18 cellular contexts compared by ENCODE assay signal in the genomic region with DNA sequence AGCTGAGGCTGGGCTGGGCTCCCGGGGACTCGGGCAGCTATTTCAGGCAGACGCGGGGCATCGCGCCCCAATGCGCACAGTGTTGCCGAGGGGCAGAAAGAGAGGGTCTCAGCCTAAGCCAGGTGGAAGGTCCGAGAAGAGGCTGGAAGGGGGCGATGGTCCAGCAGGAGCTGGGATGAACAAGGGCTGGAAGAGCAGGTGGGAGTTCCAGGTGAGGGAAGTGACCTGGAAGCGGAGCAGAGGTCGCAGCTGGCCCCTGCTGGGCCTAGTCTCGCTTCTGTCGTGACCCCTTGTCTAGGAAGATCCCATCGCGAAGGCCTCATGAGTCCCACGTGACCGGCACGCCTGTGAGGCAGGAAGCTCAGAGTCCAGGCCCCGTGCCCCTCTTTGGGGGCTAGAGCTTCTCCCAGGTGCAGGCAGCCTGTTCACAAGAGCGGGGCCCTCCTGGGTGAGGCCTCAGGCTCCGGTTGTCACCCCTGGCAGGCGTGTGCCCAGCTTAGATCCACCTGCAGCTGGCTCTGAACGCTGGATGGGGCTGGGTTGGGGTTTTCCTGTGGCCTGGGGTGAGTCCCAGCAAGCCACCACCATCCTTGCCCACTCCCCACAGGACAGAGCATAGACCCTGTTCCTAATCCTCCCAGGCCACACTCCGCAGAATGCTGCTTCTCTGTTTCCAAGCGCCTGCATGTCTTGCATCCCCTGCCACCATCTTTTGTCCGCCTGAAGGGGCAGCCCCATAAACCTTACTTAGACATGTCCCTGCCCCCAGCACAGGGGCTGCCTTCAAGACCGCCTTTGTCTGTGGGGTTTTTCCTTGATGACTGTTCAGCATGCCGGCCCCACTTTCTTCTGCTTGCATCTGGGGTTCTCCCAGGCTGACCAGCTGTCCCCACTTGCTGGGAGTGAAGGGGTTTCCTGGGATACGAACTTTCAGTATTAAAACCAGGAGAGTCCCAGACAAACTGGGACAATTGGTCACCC. TPM values are rescaled to one million over a fixed set of nuclear protein-coding genes. Genes with fewer than 3 reads are reported as not detected.
A peak's percentile ranks its signal among the peaks of the same experiment; 100 is the strongest.
DNase-seq lines count a peak whose midpoint lies in the region; ATAC-seq, FAIRE-seq and TF ChIP-seq lines count a peak whose summit lies in the region.
"Had no signal": no experiment of that assay in that cellular context is flagged by ENCODE, and none has a peak within 500 bp of the region (broad histone marks: within the 10 kb centered on the region; RNA-seq: fewer than 3 reads in every experiment).

No MANE protein-coding gene starts in this region.

- H3K9me3 ChIP-seq in HepG2 (ENCODE audit: low read length) (no peaks in the 10 kb centered on the region), aorta (ENCODE audit: control insufficient read depth, low read length) (no peaks in the 10 kb centered on the region)

- POLR2A ChIA-PET in HepG2 (lab: Yijun Ruan, JAX): no interaction called here

- CTCF ChIA-PET in HepG2 (lab: Yijun Ruan, JAX; ENCODE audit: low intra/inter-chr PET ratio, low total read pairs): no interaction called here

- H3K9me2 ChIP-seq in GM23338 (ENCODE audit: insufficient read depth): no peaks in the 10 kb centered on the region

- H3K36me3 Mint-ChIP-seq in GM23338 (ENCODE audit: low read depth): no peaks in the 10 kb centered on the region
- H3K36me3 Mint-ChIP-seq: T-cell had no signal

- no peaks in the 10 kb centered on the region for H3K36me3 ChIP-seq in GM23338 (ENCODE audit: insufficient read depth)
- H3K36me3 ChIP-seq in HepG2 (replicated peaks in 1 of 2; ENCODE audit: control insufficient read depth in 1 of 2, insufficient read depth in 2 of 2, low read length in 2 of 2): no peaks in the 10 kb centered on the region
- H3K36me3 ChIP-seq in aorta (ENCODE audit: control insufficient read depth in 1 of 2, insufficient read depth in 2 of 2, low read length in 1 of 2): peaks cover 0 to 2% of the 10 kb centered on the region in 2 donors

- H2AFZ ChIP-seq in GM23338 (peak overlapping the region; percentile 43; the same call in 1 of the 2 replicates), HepG2 (ENCODE audit: low read length) (no peak overlapping the region)

- H3F3A ChIP-seq in GM23338 (replicated peaks; ENCODE audit: low read depth): no peaks in the 10 kb centered on the region

- no TSS peak for BruUV-seq in HepG2 (replicated peaks; lab: Mats Ljungman, UMichigan)

- TF ChIP-seq CTCF in GM23338 (conservative IDR thresholded peaks at IDR 0.05; ENCODE audit: low read depth in 2 of 2) (no peak), HepG2 (CRISPR knock-in tag; IDR thresholded peaks at IDR 0.05) (no peak)

- in situ Hi-C loops in HepG2 (cut with HindIII; ENCODE audit: extremely low pct_ligation_motif_present, low pct_unique_long_range_greater_than_20kb): no loop called here

- no peaks in the 10 kb centered on the region for H3K4me1 ChIP-seq in GM23338 (ENCODE audit: insufficient read depth)
- peaks cover 12% of the 10 kb centered on the region for H3K4me1 ChIP-seq in HepG2 (ENCODE audit: insufficient read depth, low read length)
- H3K4me1 ChIP-seq in aorta (ENCODE audit: control insufficient read depth in 1 of 2, insufficient read depth in 2 of 2, low read length in 2 of 2): peaks cover under 1 to 1% of the 10 kb centered on the region in 2 donors

- H3K4me3 ChIP-seq in GM23338 (no peak overlapping the region), HepG2 (replicated peaks in 1 of 3; ENCODE audit: insufficient read depth in 1 of 3, low read depth in 2 of 3, low read length in 3 of 3) (no peak overlapping the region), aorta (ENCODE audit: low read length in 2 of 2) (no peak overlapping the region)

- H3K79me2 ChIP-seq in GM23338 (replicated peaks; ENCODE audit: insufficient read depth) (no peaks in the 10 kb centered on the region; the same call in 1 of the 2 replicates), HepG2 (ENCODE audit: insufficient read depth, low read length) (peaks cover 66% of the 10 kb centered on the region)

- H3K27ac Mint-ChIP-seq in GM23338: no peak overlapping the region; the same call in 1 of the 2 replicates
- H3K27ac Mint-ChIP-seq: T-cell had no signal

- H3K27ac ChIP-seq in GM23338 (ENCODE audit: low read depth): no peak overlapping the region
- H3K27ac ChIP-seq in HepG2 (ENCODE audit: extremely low read length, insufficient read depth, low read length): no peak overlapping the region
- no peak overlapping the region for H3K27ac ChIP-seq in aorta (ENCODE audit: low read depth in 1 of 2, low read length in 2 of 2)
- H3K27ac ChIP-seq: C4-2B had no signal

- H3K9ac ChIP-seq in HepG2 (ENCODE audit: insufficient read depth, low read depth, low read length): no peak overlapping the region

- TF ChIP-seq RAD21 in HepG2 (CRISPR knock-in tag; IDR thresholded peaks at IDR 0.05): no peak

- H3K4me2 ChIP-seq in GM23338: no peak overlapping the region
- no peak overlapping the region for H3K4me2 ChIP-seq in HepG2 (ENCODE audit: low read depth, low read length)

- no peak for FAIRE-seq in HepG2 (lab: Jason Lieb, UNC)
- FAIRE-seq: GM19239 had no signal

- ATAC-seq in GM23338 (peak; percentile 29), HG02884 (IDR thresholded peaks at IDR 0.05; ENCODE audit: unreplicated experiment) (peak; percentile 60), HepG2 (peak; percentile 25), aorta (ENCODE audit: low FRiP score) (peak; percentile 44), GM21526 (IDR thresholded peaks at IDR 0.05; ENCODE audit: low FRiP score, unreplicated experiment) (no peak), GM21447 (IDR thresholded peaks at IDR 0.05; ENCODE audit: unreplicated experiment) (no peak)
- ATAC-seq: SK-N-SH treated with all-trans-retinoic acid at 6 μM for 48 hours, T-cell had no signal

- no peak for TF ChIP-seq POLR2A in HepG2 (IDR thresholded peaks at IDR 0.05; ENCODE audit: insufficient read depth in 1 of 2, low read depth in 2 of 2, low read length in 2 of 2)

- H4K20me1 ChIP-seq in GM23338 (replicated peaks; ENCODE audit: insufficient read depth): no peaks in the 10 kb centered on the region
- 0 out of 2 replicates have a peak, but pooled peaks cover 3% of the 10 kb centered on the region for H4K20me1 ChIP-seq in HepG2 (ENCODE audit: insufficient read depth, low read length)

- intact Hi-C loops in HepG2 (cut with micrococcal nuclease; ENCODE audit: unreplicated experiment): no loop called here
- intact Hi-C loops in aorta (cut with DNase I): no loop called here

- peaks cover 6% of the 10 kb centered on the region for H3K27me3 Mint-ChIP-seq in GM23338 (ENCODE audit: insufficient read depth, low read depth, poor library complexity)

- H3K4me3 Mint-ChIP-seq in GM23338: no peak overlapping the region
- H3K4me3 Mint-ChIP-seq: T-cell had no signal

- no peaks in the 10 kb centered on the region; the same call in 2 of the 3 replicates for H3K4me1 Mint-ChIP-seq in GM23338
- H3K4me1 Mint-ChIP-seq: T-cell had no signal

- DNase-seq in GM23338 (ENCODE audit: low spot score): no peak
- no peak for DNase-seq in HepG2 (ENCODE audit: low spot score)
- DNase-seq in aorta: no peak
- DNase-seq in anterior cingulate cortex (lab: John Stamatoyannopoulos, UW): no peak
- DNase-seq: AML-193, DMS79 treated with DMSO at 0.1 percent for 48 hours, HCEC 1CT, MM.1S, NCI-H1092 treated with DMSO at 0.1 percent for 48 hours, NCI-H2171 treated with DMSO at 0.1 percent for 48 hours, SHP77 treated with DMSO at 0.1 percent for 48 hours, T-cell had no signal

- no peaks in the 10 kb centered on the region for H3K27me3 ChIP-seq in GM23338 (ENCODE audit: insufficient read depth)
- H3K27me3 ChIP-seq in HepG2 (ENCODE audit: control insufficient read depth in 1 of 2, insufficient read depth in 2 of 2, low read length in 2 of 2): no peaks in the 10 kb centered on the region
- no peaks in the 10 kb centered on the region for H3K27me3 ChIP-seq in aorta (ENCODE audit: control insufficient read depth in 1 of 2, insufficient read depth in 2 of 2, low read length in 1 of 2)

- H3K9me3 Mint-ChIP-seq in GM23338: no peaks in the 10 kb centered on the region; the same call in 1 of the 3 replicates
- H3K9me3 Mint-ChIP-seq: T-cell had no signal

- WGBS in HepG2 (ENCODE audit: low lambda C conversion rate): 93% methylated on average over 20 of the region's 30 CpGs
- WGBS in aorta, 2 donors: 92 to 93% methylated on average over 29 to 30 of the region's 30 CpGs

- TF ChIP-seq EP300 in HepG2 (IDR thresholded peaks at IDR 0.05; ENCODE audit: low read depth in 2 of 2, low read length in 2 of 2): no peak
- TF ChIP-seq EP300 in HepG2 (CRISPR knock-in tag; IDR thresholded peaks at IDR 0.05; ENCODE audit: borderline replicate concordance): no peak

TF ChIP-seq in GM23338, 12 proteins besides CTCF, POLR2A, EP300 and RAD21 (continues in another document):
- TF ChIP-seq JUNB (IDR thresholded peaks at IDR 0.05; ENCODE audit: unreplicated experiment): no peak

RNA-seq across cellular contexts. Expression of a gene that starts 15.1 kb away (rescaled TPM):
- total RNA-seq in GM23338 (2014; rRNA removed; shearing (Covaris generic)): 2.4 and 3.2 TPM in 2 replicates
- polyA plus RNA-seq in GM23338 (2016; fragmentation: Nextera tagmentation; extraction: Ambion mirVana) (0.61 and 0.78 TPM in 2 replicates), HepG2 (2011; rRNA removed) (11.3 and 12.0 TPM in 2 replicates), aorta (10 to 100 TPM; 28.1 to 33.2 TPM)
- total RNA-seq in HepG2 (2016; rRNA removed; fragmentation: Illumina TruSeq; extraction: Trizol) (20.1 and 31.5 TPM in 2 replicates), aorta (10 to 100 TPM; 48.4 to 61.0 TPM)
- total RNA-seq in HepG2 (2016; cell fraction: cytosol; rRNA removed; fragmentation: Illumina TruSeq; extraction: Trizol; ENCODE audit: low read depth): 45.1 and 49.0 TPM in 2 replicates
- total RNA-seq in HepG2 (2016; cell fraction: insoluble cytoplasmic fraction; rRNA removed; fragmentation: Illumina TruSeq; extraction: Trizol): 19.7 and 31.7 TPM in 2 replicates
- total RNA-seq in HepG2 (2016; cell fraction: membrane; rRNA removed; fragmentation: Illumina TruSeq; extraction: Trizol): 30.2 and 35.9 TPM in 2 replicates
- 43.4 and 49.5 TPM in 2 replicates for total RNA-seq in HepG2 (2016; cell fraction: nucleus; rRNA removed; fragmentation: Illumina TruSeq; extraction: Trizol)
- 7.1 and 9.5 TPM in 2 replicates for polyA plus RNA-seq in HepG2 (2011; cell fraction: cytosol; rRNA removed)
- polyA plus RNA-seq in HepG2 (2011; cell fraction: nucleus; rRNA removed): 27.4 and 27.6 TPM in 2 replicates
- 15.3 and 16.9 TPM in 2 replicates for polyA plus RNA-seq in HepG2 (2012)
- polyA plus RNA-seq in HepG2 (2016; cell fraction: cytosol; fragmentation: Illumina TruSeq; extraction: Trizol; ENCODE audit: low read depth): 8.5 and 8.8 TPM in 2 replicates
- polyA plus RNA-seq in HepG2 (2016; cell fraction: insoluble cytoplasmic fraction; fragmentation: Illumina TruSeq; extraction: Trizol; ENCODE audit: low read depth): 22.6 and 23.7 TPM in 2 replicates
- 18.2 and 20.7 TPM in 2 replicates for polyA plus RNA-seq in HepG2 (2016; cell fraction: membrane; fragmentation: Illumina TruSeq; extraction: Trizol; ENCODE audit: low read depth)
- polyA plus RNA-seq in HepG2 (2016; cell fraction: nucleus; fragmentation: Illumina TruSeq; extraction: Trizol; ENCODE audit: insufficient read depth, low read depth): 80.9 and 84.1 TPM in 2 replicates
- polyA minus RNA-seq in HepG2 (2011; rRNA and poly(A)+ RNA removed; ENCODE audit: low replicate concordance): 9.1 and 24.8 TPM in 2 replicates
- 10.9 and 11.6 TPM in 2 replicates for polyA minus RNA-seq in HepG2 (2011; cell fraction: cytosol; rRNA and poly(A)+ RNA removed)
- polyA minus RNA-seq in HepG2 (2011; cell fraction: nucleus; rRNA and poly(A)+ RNA removed): 19.3 and 20.1 TPM in 2 replicates

Comparison
In these comparisons a context has a peak if more than half of its experiments do, and no peak if none do; other contexts are left out.
1. ATAC-seq: peak in GM23338 (single experiment), HG02884 (single experiment), HepG2 (single experiment) and aorta (single experiment); none in GM21526 (single experiment) and GM21447 (single experiment).